Comparison of ENCODE assay signal across 8 cellular contexts in genomic region chrX:40651620-40652223, GRCh38. TPM values are rescaled to one million over a fixed set of nuclear protein-coding genes. Genes with fewer than 3 reads are reported as not detected.
DNase-seq lines count a peak whose midpoint lies in the region; ATAC-seq lines count a peak whose summit lies in the region.

No MANE protein-coding gene starts in this region.

- no peak overlapping the region for H2BK5ac ChIP-seq in mesenchymal stem cell (ENCODE audit: low read depth, low read length, poor library complexity, severe bottlenecking)

- no peak overlapping the region for H2AK5ac ChIP-seq in mesenchymal stem cell (ENCODE audit: low read length, severe bottlenecking)

- no peaks in the 10 kb centered on the region for H3K9me2 ChIP-seq in GM23248 (ENCODE audit: insufficient read depth)

- H3K4ac ChIP-seq in mesenchymal stem cell (ENCODE audit: low read depth in 1 of 2, low read length in 2 of 2): no peak overlapping the region

- H3K4me3 ChIP-seq in GM23248 (no peak overlapping the region), mesenchymal stem cell (ENCODE audit: insufficient read depth in 1 of 2, low read depth in 1 of 2, low read length in 2 of 2) (no peak overlapping the region)

- no peak overlapping the region for H2BK120ac ChIP-seq in mesenchymal stem cell (ENCODE audit: low read depth, low read length)

- no peaks in the 10 kb centered on the region for H3F3A ChIP-seq in GM23248 (ENCODE audit: insufficient read depth)

- H4K91ac ChIP-seq in mesenchymal stem cell (ENCODE audit: low read length): no peak overlapping the region

- H3K4me1 ChIP-seq in GM23248 (ENCODE audit: insufficient read depth) (no peaks in the 10 kb centered on the region), mesenchymal stem cell (ENCODE audit: control insufficient read depth, insufficient read depth, low read depth, low read length) (no peaks in the 10 kb centered on the region)

- H3K18ac ChIP-seq in mesenchymal stem cell (ENCODE audit: low read depth in 1 of 2, low read length in 2 of 2): no peak overlapping the region

- H3K27me3 ChIP-seq in GM23248 (replicated peaks; ENCODE audit: insufficient read depth) (no peaks in the 10 kb centered on the region), mesenchymal stem cell (ENCODE audit: control insufficient read depth in 1 of 2, insufficient read depth in 1 of 2, low read length in 2 of 2) (peaks cover 0 to 34% of the 10 kb centered on the region in 2 experiments)

- H2AFZ ChIP-seq in GM23248 (no peak overlapping the region), mesenchymal stem cell (ENCODE audit: low read depth, low read length) (no peak overlapping the region)

- H3K23ac ChIP-seq in mesenchymal stem cell (ENCODE audit: low read length in 2 of 2): no peak overlapping the region

- H3K14ac ChIP-seq in mesenchymal stem cell (ENCODE audit: low read length in 2 of 2): no peak overlapping the region

- in situ Hi-C loops in GM23248 (cut with MboI): no loop called here

- DNase-seq in A172 (ENCODE audit: low spot score) (peak; percentile 49), GM23248 (peak; percentile 60), NCI-H524 (lab: John Stamatoyannopoulos, UW) (peak; percentile 46 to 74), dermis microvascular lymphatic vessel endothelial cell (ENCODE audit: low read depth in 2 of 2) (peak; percentile 67 to 69), mesenchymal stem cell (peak; percentile 58)
- DNase-seq in activated CD4-positive, alpha-beta T cell treated with anti-CD3 and anti-CD28 coated beads, Interleukin-2, amount 50 U/mL, for 1 hour: peak; percentile 69
- DNase-seq in stimulated activated CD8-positive, alpha-beta memory T cell treated with anti-CD3 and anti-CD28 coated beads, Interleukin-4, amount 100 ng/mL, for 24 hours (ENCODE audit: low read depth): peak; percentile 61

- H3K36me3 ChIP-seq in GM23248 (ENCODE audit: low read depth): peaks cover 3% of the 10 kb centered on the region; the same call in 1 of the 2 replicates
- peaks cover 0 to 34% of the 10 kb centered on the region in 2 experiments for H3K36me3 ChIP-seq in mesenchymal stem cell (ENCODE audit: control insufficient read depth in 1 of 2, insufficient read depth in 2 of 2, low read depth in 1 of 2, low read length in 2 of 2)

- ATAC-seq in HG03565 (IDR thresholded peaks at IDR 0.05; ENCODE audit: unreplicated experiment): no peak

- H3K27ac ChIP-seq in GM23248 (no peak overlapping the region), mesenchymal stem cell (ENCODE audit: low read length, poor library complexity, severe bottlenecking) (no peak overlapping the region)

- peaks cover 2% of the 10 kb centered on the region for H3K79me1 ChIP-seq in mesenchymal stem cell (replicated peaks; ENCODE audit: low read length, poor library complexity, severe bottlenecking)

- H4K20me1 ChIP-seq in GM23248 (ENCODE audit: insufficient read depth): no peaks in the 10 kb centered on the region

- no peak overlapping the region for H2BK15ac ChIP-seq in mesenchymal stem cell (ENCODE audit: low read depth, poor library complexity, severe bottlenecking)

- no peak overlapping the region for H3K4me2 ChIP-seq in GM23248 (ENCODE audit: unreplicated experiment)
- H3K4me2 ChIP-seq in mesenchymal stem cell (ENCODE audit: low read length, poor library complexity, severe bottlenecking): no peak overlapping the region

- H3K79me2 ChIP-seq in GM23248 (ENCODE audit: insufficient read depth): peaks cover 6% of the 10 kb centered on the region

- no peak overlapping the region for H4K8ac ChIP-seq in mesenchymal stem cell (ENCODE audit: low read length)

- WGBS in GM23248 (ENCODE audit: low coverage in 1 of 2, low lambda C conversion rate in 2 of 2, missing lambda C conversion rate in 2 of 2), 2 experiments: 0 to 3% methylated on average over 3 of the region's 3 CpGs
- WGBS in mesenchymal stem cell: 0% methylated on average over 1 of the region's 3 CpGs

- H3K9me3 ChIP-seq in GM23248 (ENCODE audit: low read depth) (no peaks in the 10 kb centered on the region), mesenchymal stem cell (ENCODE audit: control insufficient read depth, low read length) (no peaks in the 10 kb centered on the region)

- H2BK12ac ChIP-seq in mesenchymal stem cell (ENCODE audit: low read length in 2 of 2): no peak overlapping the region

- H3K9ac ChIP-seq in GM23248 (no peak overlapping the region), mesenchymal stem cell (ENCODE audit: low read length) (no peak overlapping the region)

RNA-seq across cellular contexts. Expression of gene CXorf38, which starts 4.4 kb away (rescaled TPM):
- 24.4 and 25.3 TPM in 2 replicates for total RNA-seq in A172 (2014; rRNA removed; shearing (Covaris generic))
- 7.7 and 12.9 TPM in 2 replicates for total RNA-seq in GM23248 (2014; rRNA removed; shearing (Covaris generic))
- 8.7 and 9.4 TPM in 2 replicates for polyA plus RNA-seq in GM23248 (2016; fragmentation: Nextera tagmentation; extraction: Ambion mirVana)
- 8.0 and 9.0 TPM in 2 replicates for total RNA-seq in dermis microvascular lymphatic vessel endothelial cell
- 7.3 TPM for polyA plus RNA-seq in mesenchymal stem cell (2013, experiment 1 of 2)
- 7.7 TPM for polyA plus RNA-seq in mesenchymal stem cell (2013, experiment 2 of 2)

RNA-seq across cellular contexts. Expression of gene MPC1L, which starts 28.5 kb away (rescaled TPM):
- total RNA-seq in A172 (2014; rRNA removed; shearing (Covaris generic)): not detected in 2 replicates
- not detected in 2 replicates for total RNA-seq in GM23248 (2014; rRNA removed; shearing (Covaris generic))
- polyA plus RNA-seq in GM23248 (2016; fragmentation: Nextera tagmentation; extraction: Ambion mirVana): not detected in 2 replicates
- not detected in 2 replicates for total RNA-seq in dermis microvascular lymphatic vessel endothelial cell
- polyA plus RNA-seq in mesenchymal stem cell (2013, experiment 1 of 2): not detected
- not detected for polyA plus RNA-seq in mesenchymal stem cell (2013, experiment 2 of 2)
